ENCODE assay signal across 21 cellular contexts in genomic region chr11:12238420-12238819, GRCh38.
DNase-seq lines count a peak whose midpoint lies in the region; ATAC-seq and TF ChIP-seq lines count a peak whose summit lies in the region.
"Had no signal": no experiment of that assay in that cellular context is flagged by ENCODE, and none has a peak within 500 bp of the region (broad histone marks: within the 10 kb centered on the region; RNA-seq: fewer than 3 reads in every experiment).

No MANE protein-coding gene starts in this region.

- TF ChIP-seq POLR2A in thyroid gland (IDR thresholded peaks at IDR 0.05) = no peak

- H3F3A ChIP-seq in GM23248 (ENCODE audit: insufficient read depth) (peaks cover 38% of the 10 kb centered on the region), GM23338 (replicated peaks; ENCODE audit: low read depth) (no peaks in the 10 kb centered on the region)

- intact Hi-C loops in ascending aorta (cut with DNase I) (loop anchor here (5.0 to 10.0 kb wide), 2 partner anchors 116 to 1094 kb away; no protein-coding TSS in a partner anchor), thyroid gland (cut with DNase I) (loop anchor here (5.0 to 10.0 kb wide), 2 partner anchors 124 to 181 kb away; partner anchors contain the start of gene MICAL2)

- no peak overlapping the region for H3K4me3 Mint-ChIP-seq in GM23338
- H3K4me3 Mint-ChIP-seq: naive thymus-derived CD8-positive, alpha-beta T cell; stimulated activated naive CD8-positive, alpha-beta T cell treated with anti-CD3 and anti-CD28 coated beads, Interleukin-15, amount 100 ng/mL, for 72 hours had no signal

- H3K27me3 ChIP-seq in GM23248 (replicated peaks; ENCODE audit: insufficient read depth) (no peaks in the 10 kb centered on the region), ascending aorta (no peaks in the 10 kb centered on the region), muscle layer of colon (ENCODE audit: control insufficient read depth in 1 of 2, insufficient read depth in 2 of 2, low read length in 2 of 2) (no peaks in the 10 kb centered on the region), thyroid gland (no peaks in the 10 kb centered on the region), GM23338 (ENCODE audit: insufficient read depth) (no peaks in the 10 kb centered on the region)

- H3K9me2 ChIP-seq in GM23248 (ENCODE audit: insufficient read depth) (no peaks in the 10 kb centered on the region), GM23338 (ENCODE audit: insufficient read depth) (no peaks in the 10 kb centered on the region)

- in situ Hi-C loops in GM23248 (cut with MboI) = loop anchor here (25.0 kb wide), 1 partner anchor 176 kb away; no protein-coding TSS in a partner anchor

- H3K4me2 ChIP-seq in GM23248 (ENCODE audit: unreplicated experiment) (no peak overlapping the region), GM23338 (no peak overlapping the region)

- no peaks in the 10 kb centered on the region for H3K36me3 Mint-ChIP-seq in GM23338 (ENCODE audit: low read depth)

- no peaks in the 10 kb centered on the region for H4K20me1 ChIP-seq in GM23248 (ENCODE audit: insufficient read depth)
- no peaks in the 10 kb centered on the region for H4K20me1 ChIP-seq in GM23338 (replicated peaks; ENCODE audit: insufficient read depth)

- ATAC-seq in GM23338 = no peak
- ATAC-seq in HG03139 (IDR thresholded peaks at IDR 0.05; ENCODE audit: unreplicated experiment) = no peak
- ATAC-seq: activated CD4-positive, CD25-positive, alpha-beta regulatory T cell treated with anti-CD3 and anti-CD28 coated beads, Interleukin-2, amount 50 U/mL, for 24 hours; activated naive CD4-positive, alpha-beta T cell treated with anti-CD3 and anti-CD28 coated beads, Interleukin-2, amount 50 U/mL, for 72 hours; esophagus mucosa; naive thymus-derived CD8-positive, alpha-beta T cell; stimulated activated naive CD8-positive, alpha-beta T cell treated with anti-CD3 and anti-CD28 coated beads, Interleukin-15, amount 100 ng/mL, for 72 hours had no signal

- no peaks in the 10 kb centered on the region for H3K9me3 ChIP-seq in GM23248 (ENCODE audit: low read depth)
- no peaks in the 10 kb centered on the region for H3K9me3 ChIP-seq in ascending aorta
- no peaks in the 10 kb centered on the region for H3K9me3 ChIP-seq in muscle layer of colon (ENCODE audit: low read length)
- H3K9me3 ChIP-seq in thyroid gland = no peaks in the 10 kb centered on the region

- H3K4me3 ChIP-seq in GM23248 (no peak overlapping the region), ascending aorta (no peak overlapping the region), muscle layer of colon (ENCODE audit: low read depth in 1 of 2, low read length in 2 of 2) (no peak overlapping the region), thyroid gland (replicated peaks in 1 of 3) (no peak overlapping the region), GM23338 (no peak overlapping the region)

- H3K4me1 Mint-ChIP-seq in GM23338 = peaks cover 21% of the 10 kb centered on the region

- H3K27ac ChIP-seq in GM23248 (peak overlapping the region; percentile 38), ascending aorta (peak overlapping the region; percentile 94 to 98), muscle layer of colon (ENCODE audit: low read depth, low read length) (peak overlapping the region; percentile 86), thyroid gland (peak overlapping the region; percentile 41 to 94 (median 67)), GM23338 (ENCODE audit: low read depth) (no peak overlapping the region)

- H2AFZ ChIP-seq in GM23248 (no peak overlapping the region), GM23338 (no peak overlapping the region)

- H3K79me2 ChIP-seq in GM23248 (ENCODE audit: insufficient read depth) (peaks cover 25% of the 10 kb centered on the region), GM23338 (replicated peaks; ENCODE audit: insufficient read depth) (no peaks in the 10 kb centered on the region)

- no peak overlapping the region for H3K27ac Mint-ChIP-seq in GM23338
- H3K27ac Mint-ChIP-seq: activated naive CD4-positive, alpha-beta T cell treated with anti-CD3 and anti-CD28 coated beads, Interleukin-2, amount 50 U/mL, for 72 hours had no signal

- H3K36me3 ChIP-seq in GM23248 (ENCODE audit: low read depth) (peaks cover 33% of the 10 kb centered on the region; the same call in 1 of the 2 replicates), ascending aorta (peaks cover 48 to 83% of the 10 kb centered on the region in 2 donors), muscle layer of colon (ENCODE audit: insufficient read depth, low read length) (peaks cover 36% of the 10 kb centered on the region), thyroid gland (no peaks in the 10 kb centered on the region), GM23338 (ENCODE audit: insufficient read depth) (no peaks in the 10 kb centered on the region)

- DNase-seq in GM23248 (peak; percentile 55), ascending aorta (ENCODE audit: low spot score in 2 of 2) (no peak), thyroid gland (no peak), GM23338 (ENCODE audit: low spot score) (no peak), COR-L47 (lab: John Stamatoyannopoulos, UW) (no peak)
- DNase-seq: CD8-positive, alpha-beta memory T cell; DMS79 treated with DMSO at 0.1 percent for 48 hours; effector memory CD4-positive, alpha-beta T cell; Kasumi-1; mesendoderm; naive thymus-derived CD8-positive, alpha-beta T cell; NCI-H1092; NCI-H187 treated with DMSO at 0.1 percent for 48 hours; NCI-H345; NCI-H82; stimulated activated naive CD8-positive, alpha-beta T cell treated with anti-CD3 and anti-CD28 coated beads, Interleukin-15, amount 100 ng/mL, for 72 hours had no signal

- TF ChIP-seq CTCF in ascending aorta (IDR thresholded peaks at IDR 0.05) = no peak
- no peak for TF ChIP-seq CTCF in thyroid gland (IDR thresholded peaks at IDR 0.05)
- no peak for TF ChIP-seq CTCF in GM23338 (conservative IDR thresholded peaks at IDR 0.05; ENCODE audit: low read depth in 2 of 2)

- 44 to 46% methylated on average over 4 of the region's 4 CpGs for WGBS in GM23248 (ENCODE audit: low coverage in 1 of 2, low lambda C conversion rate in 2 of 2, missing lambda C conversion rate in 2 of 2), 2 experiments
- 75 to 82% methylated on average over 4 of the region's 4 CpGs for WGBS in thyroid gland, 2 donors

- H3K9ac ChIP-seq in GM23248 = peak overlapping the region; percentile 29; the same call in 1 of the 2 replicates
- H3K9ac ChIP-seq in muscle layer of colon (ENCODE audit: low read length) = peak overlapping the region; percentile 11

- H3K4me1 ChIP-seq in GM23248 (ENCODE audit: insufficient read depth) (peaks cover 19% of the 10 kb centered on the region), ascending aorta (peaks cover 32 to 94% of the 10 kb centered on the region in 2 donors), muscle layer of colon (ENCODE audit: insufficient read depth, low read length) (peaks cover 77% of the 10 kb centered on the region), thyroid gland (peaks cover 49 to 50% of the 10 kb centered on the region in 2 donors), GM23338 (ENCODE audit: insufficient read depth) (no peaks in the 10 kb centered on the region; the same call in 1 of the 2 replicates)

- H3K9me3 Mint-ChIP-seq in GM23338 = no peaks in the 10 kb centered on the region
- H3K9me3 Mint-ChIP-seq: CD8-positive, alpha-beta memory T cell; naive thymus-derived CD8-positive, alpha-beta T cell had no signal

- H3K27me3 Mint-ChIP-seq in GM23338 (ENCODE audit: insufficient read depth, low read depth, poor library complexity) = peaks cover 7% of the 10 kb centered on the region
- H3K27me3 Mint-ChIP-seq: CD8-positive, alpha-beta memory T cell; naive thymus-derived CD8-positive, alpha-beta T cell; stimulated activated naive CD8-positive, alpha-beta T cell treated with anti-CD3 and anti-CD28 coated beads, Interleukin-15, amount 100 ng/mL, for 72 hours had no signal

TF ChIP-seq in GM23338, 12 proteins besides CTCF, POLR2A, EP300 and RAD21:
- TF ChIP-seq EZH2 (IDR thresholded peaks at IDR 0.05; ENCODE audit: low read depth, unreplicated experiment) = no peak
- TF ChIP-seq POLR2AphosphoS5 (IDR thresholded peaks at IDR 0.05; ENCODE audit: low read depth) = no peak
- TF ChIP-seq CREB1 (CRISPR knock-in tag; IDR thresholded peaks at IDR 0.05; ENCODE audit: low read depth) = no peak
- no peak for TF ChIP-seq REST (IDR thresholded peaks at IDR 0.05; ENCODE audit: unreplicated experiment)
- TF ChIP-seq ZNF114 (CRISPR knock-in tag; IDR thresholded peaks at IDR 0.05) = no peak
